ENCODE assay signal across 20 cellular contexts in the genomic region with DNA sequence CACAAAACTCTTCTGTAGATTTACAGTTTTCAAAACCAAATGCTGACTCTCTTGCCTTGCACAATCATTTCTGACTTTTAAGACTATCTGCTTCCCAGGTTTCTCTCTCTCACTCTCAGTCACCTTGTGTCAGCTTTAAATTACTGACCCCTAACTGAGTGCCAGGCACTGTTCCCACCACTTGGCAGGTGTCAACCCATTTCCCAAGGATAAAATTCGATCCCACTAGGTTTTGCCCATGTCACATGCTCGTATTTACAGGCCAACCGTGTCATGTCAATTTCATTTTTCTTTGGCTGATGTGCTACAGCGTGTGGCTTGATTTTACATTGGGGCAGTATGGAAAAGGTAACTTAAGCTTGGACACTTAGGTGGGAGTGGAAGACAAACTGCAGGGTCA.
"Had no signal": no experiment of that assay in that cellular context is flagged by ENCODE, and none has a peak within 500 bp of the region (broad histone marks: within the 10 kb centered on the region; RNA-seq: fewer than 3 reads in every experiment).

No MANE protein-coding gene starts in this region.

- ATAC-seq: heart right ventricle; left lobe of liver; naive thymus-derived CD4-positive, alpha-beta T cell; stimulated activated effector memory CD8-positive, alpha-beta T cell treated with anti-CD3 and anti-CD28 coated beads, Interleukin-12 subunit alpha, Interleukin-12 subunit beta, amount 100 ng/mL, for 72 hours; stimulated activated naive CD8-positive, alpha-beta T cell treated with anti-CD3 and anti-CD28 coated beads, Interleukin-15, Interleukin-2, amounts not matched to agents 100 U/mL and 50 U/mL, for 24 hours had no signal

- H3K4me3 Mint-ChIP-seq: naive thymus-derived CD4-positive, alpha-beta T cell; nephron progenitor cell; stimulated activated effector memory CD8-positive, alpha-beta T cell treated with anti-CD3 and anti-CD28 coated beads, Interleukin-12 subunit alpha, Interleukin-12 subunit beta, amount 100 ng/mL, for 72 hours; type B pancreatic cell had no signal

- H3K36me3 ChIP-seq: colonic mucosa, heart right ventricle, right atrium auricular region, suprapubic skin, thyroid gland had no signal

- H3K9me3 Mint-ChIP-seq: stimulated activated effector memory CD8-positive, alpha-beta T cell treated with anti-CD3 and anti-CD28 coated beads, Interleukin-12 subunit alpha, Interleukin-12 subunit beta, amount 100 ng/mL, for 72 hours; type B pancreatic cell had no signal

- H3K27me3 Mint-ChIP-seq: type B pancreatic cell had no signal

- H3K27ac Mint-ChIP-seq: naive thymus-derived CD4-positive, alpha-beta T cell; nephron progenitor cell; stimulated activated effector memory CD8-positive, alpha-beta T cell treated with anti-CD3 and anti-CD28 coated beads, Interleukin-12 subunit alpha, Interleukin-12 subunit beta, amount 100 ng/mL, for 72 hours; type B pancreatic cell had no signal

- H3K9me3 ChIP-seq: colonic mucosa, heart right ventricle, right atrium auricular region, suprapubic skin, thyroid gland had no signal

- H3K4me3 ChIP-seq: colonic mucosa, heart right ventricle, right atrium auricular region, smooth muscle cell, suprapubic skin, thyroid gland had no signal

- H3K4me1 ChIP-seq: colonic mucosa, right atrium auricular region, suprapubic skin, thyroid gland had no signal

- H3K27me3 ChIP-seq: colonic mucosa, right atrium auricular region, suprapubic skin, thyroid gland had no signal

- DNase-seq: colonic mucosa; dermis blood vessel endothelial cell; foreskin melanocyte; heart right ventricle; hypothalamus; kidney glomerular epithelial cell; mammary epithelial cell; naive thymus-derived CD4-positive, alpha-beta T cell; nephron progenitor cell; posterior cingulate gyrus; stimulated activated CD4-positive, alpha-beta T cell treated with anti-CD3 and anti-CD28 coated beads, Interleukin-4, amount 100 ng/mL, for 1 hour; stimulated activated CD8-positive, alpha-beta memory T cell treated with anti-CD3 and anti-CD28 coated beads, Interleukin-4, amount 100 ng/mL, for 48 hours; stimulated activated naive CD8-positive, alpha-beta T cell treated with anti-CD3 and anti-CD28 coated beads, Interleukin-15, Interleukin-2, amounts not matched to agents 100 U/mL and 50 U/mL, for 24 hours; thyroid gland had no signal

- H3K4me1 Mint-ChIP-seq: naive thymus-derived CD4-positive, alpha-beta T cell; stimulated activated effector memory CD8-positive, alpha-beta T cell treated with anti-CD3 and anti-CD28 coated beads, Interleukin-12 subunit alpha, Interleukin-12 subunit beta, amount 100 ng/mL, for 72 hours had no signal

- H3K36me3 Mint-ChIP-seq: naive thymus-derived CD4-positive, alpha-beta T cell; stimulated activated effector memory CD8-positive, alpha-beta T cell treated with anti-CD3 and anti-CD28 coated beads, Interleukin-12 subunit alpha, Interleukin-12 subunit beta, amount 100 ng/mL, for 72 hours; type B pancreatic cell had no signal

- H3K4me2 ChIP-seq: smooth muscle cell had no signal

- H3K27ac ChIP-seq: colonic mucosa, heart right ventricle, right atrium auricular region, suprapubic skin, thyroid gland had no signal
